ENCODE assay signal across 1 cellular context in genomic region chr16:14285542-14286380, GRCh38.
TF ChIP-seq lines count a peak whose summit lies in the region.

No MANE protein-coding gene starts in this region.

TF ChIP-seq in HepG2, 621 proteins besides CTCF, POLR2A, EP300 and RAD21 (continued from another document and continues in another):
- TF ChIP-seq UBTF (CRISPR knock-in tag; IDR thresholded peaks at IDR 0.05) (peak; percentile 94), SRSF9 (IDR thresholded peaks at IDR 0.05; ENCODE audit: borderline replicate concordance, insufficient read depth, low read depth, low read length, poor library complexity, severe bottlenecking) (no peak), HMGA1 (CRISPR knock-in tag; conservative IDR thresholded peaks at IDR 0.05) (0 out of 2 replicates have a peak, but pooled peaks have one; percentile 55), KDM5A (IDR thresholded peaks at IDR 0.05; ENCODE audit: borderline replicate concordance, low read length) (peak; percentile 51; the same call in 1 of the 2 replicates), ZBED4 (CRISPR knock-in tag; IDR thresholded peaks at IDR 0.05; ENCODE audit: borderline replicate concordance) (peak; percentile 84; the same call in 1 of the 2 replicates), ZNF205 (CRISPR knock-in tag; IDR thresholded peaks at IDR 0.05) (peak; percentile 77), HOXA3 (CRISPR knock-in tag; IDR thresholded peaks at IDR 0.05) (peak; percentile 92), MNT (IDR thresholded peaks at IDR 0.05) (peak; percentile 43; the same call in 1 of the 2 replicates), ZNF766 (CRISPR knock-in tag; IDR thresholded peaks at IDR 0.05; ENCODE audit: borderline replicate concordance) (peak; percentile 98), ZKSCAN1 (IDR thresholded peaks at IDR 0.05; ENCODE audit: low read length) (peak; percentile 85), THRA (CRISPR knock-in tag; IDR thresholded peaks at IDR 0.05; ENCODE audit: borderline replicate concordance) (peak; percentile 91), ZNF674 (CRISPR knock-in tag; IDR thresholded peaks at IDR 0.05; ENCODE audit: low read depth) (0 out of 2 replicates have a peak, but pooled peaks have one; percentile 65), ZNF318 (CRISPR knock-in tag; IDR thresholded peaks at IDR 0.05) (peak; percentile 80), ATF1 (CRISPR knock-in tag; IDR thresholded peaks at IDR 0.05) (no peak), CHD4 (IDR thresholded peaks at IDR 0.05; ENCODE audit: borderline replicate concordance, low read length) (peak; percentile 91; the same call in 1 of the 2 replicates), DMTF1 (CRISPR knock-in tag; IDR thresholded peaks at IDR 0.05) (no peak), FOXO1 (CRISPR knock-in tag; IDR thresholded peaks at IDR 0.05) (peak; percentile 86), RBAK (CRISPR knock-in tag; IDR thresholded peaks at IDR 0.05) (peak; percentile 68; the same call in 1 of the 2 replicates), BORCS8-MEF2B (CRISPR knock-in tag; IDR thresholded peaks at IDR 0.05) (peak; percentile 62), RARG (CRISPR knock-in tag; IDR thresholded peaks at IDR 0.05; ENCODE audit: low read depth) (peak; percentile 95; the same call in 1 of the 2 replicates), SPEN (CRISPR knock-in tag; IDR thresholded peaks at IDR 0.05; ENCODE audit: low read depth) (peak; percentile 93), ZFP41 (CRISPR knock-in tag; IDR thresholded peaks at IDR 0.05; ENCODE audit: borderline replicate concordance) (no peak; the same call in 1 of the 2 replicates)
- TF ChIP-seq, protein P1, sequence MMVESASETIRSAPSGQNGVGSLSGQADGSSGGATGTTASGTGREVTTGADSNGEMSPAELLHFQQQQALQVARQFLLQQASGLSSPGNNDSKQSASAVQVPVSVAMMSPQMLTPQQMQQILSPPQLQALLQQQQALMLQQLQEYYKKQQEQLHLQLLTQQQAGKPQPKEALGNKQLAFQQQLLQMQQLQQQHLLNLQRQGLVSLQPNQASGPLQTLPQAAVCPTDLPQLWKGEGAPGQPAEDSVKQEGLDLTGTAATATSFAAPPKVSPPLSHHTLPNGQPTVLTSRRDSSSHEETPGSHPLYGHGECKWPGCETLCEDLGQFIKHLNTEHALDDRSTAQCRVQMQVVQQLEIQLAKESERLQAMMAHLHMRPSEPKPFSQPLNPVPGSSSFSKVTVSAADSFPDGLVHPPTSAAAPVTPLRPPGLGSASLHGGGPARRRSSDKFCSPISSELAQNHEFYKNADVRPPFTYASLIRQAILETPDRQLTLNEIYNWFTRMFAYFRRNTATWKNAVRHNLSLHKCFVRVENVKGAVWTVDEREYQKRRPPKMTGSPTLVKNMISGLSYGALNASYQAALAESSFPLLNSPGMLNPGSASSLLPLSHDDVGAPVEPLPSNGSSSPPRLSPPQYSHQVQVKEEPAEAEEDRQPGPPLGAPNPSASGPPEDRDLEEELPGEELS (CRISPR knock-in tag; IDR thresholded peaks at IDR 0.05), result peak; percentile 68
- TF ChIP-seq, protein P2, sequence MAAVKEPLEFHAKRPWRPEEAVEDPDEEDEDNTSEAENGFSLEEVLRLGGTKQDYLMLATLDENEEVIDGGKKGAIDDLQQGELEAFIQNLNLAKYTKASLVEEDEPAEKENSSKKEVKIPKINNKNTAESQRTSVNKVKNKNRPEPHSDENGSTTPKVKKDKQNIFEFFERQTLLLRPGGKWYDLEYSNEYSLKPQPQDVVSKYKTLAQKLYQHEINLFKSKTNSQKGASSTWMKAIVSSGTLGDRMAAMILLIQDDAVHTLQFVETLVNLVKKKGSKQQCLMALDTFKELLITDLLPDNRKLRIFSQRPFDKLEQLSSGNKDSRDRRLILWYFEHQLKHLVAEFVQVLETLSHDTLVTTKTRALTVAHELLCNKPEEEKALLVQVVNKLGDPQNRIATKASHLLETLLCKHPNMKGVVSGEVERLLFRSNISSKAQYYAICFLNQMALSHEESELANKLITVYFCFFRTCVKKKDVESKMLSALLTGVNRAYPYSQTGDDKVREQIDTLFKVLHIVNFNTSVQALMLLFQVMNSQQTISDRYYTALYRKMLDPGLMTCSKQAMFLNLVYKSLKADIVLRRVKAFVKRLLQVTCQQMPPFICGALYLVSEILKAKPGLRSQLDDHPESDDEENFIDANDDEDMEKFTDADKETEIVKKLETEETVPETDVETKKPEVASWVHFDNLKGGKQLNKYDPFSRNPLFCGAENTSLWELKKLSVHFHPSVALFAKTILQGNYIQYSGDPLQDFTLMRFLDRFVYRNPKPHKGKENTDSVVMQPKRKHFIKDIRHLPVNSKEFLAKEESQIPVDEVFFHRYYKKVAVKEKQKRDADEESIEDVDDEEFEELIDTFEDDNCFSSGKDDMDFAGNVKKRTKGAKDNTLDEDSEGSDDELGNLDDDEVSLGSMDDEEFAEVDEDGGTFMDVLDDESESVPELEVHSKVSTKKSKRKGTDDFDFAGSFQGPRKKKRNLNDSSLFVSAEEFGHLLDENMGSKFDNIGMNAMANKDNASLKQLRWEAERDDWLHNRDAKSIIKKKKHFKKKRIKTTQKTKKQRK (IDR thresholded peaks at IDR 0.05; ENCODE audit: low read length), result no peak
